12 cellular contexts compared by ENCODE assay signal in the genomic region with DNA sequence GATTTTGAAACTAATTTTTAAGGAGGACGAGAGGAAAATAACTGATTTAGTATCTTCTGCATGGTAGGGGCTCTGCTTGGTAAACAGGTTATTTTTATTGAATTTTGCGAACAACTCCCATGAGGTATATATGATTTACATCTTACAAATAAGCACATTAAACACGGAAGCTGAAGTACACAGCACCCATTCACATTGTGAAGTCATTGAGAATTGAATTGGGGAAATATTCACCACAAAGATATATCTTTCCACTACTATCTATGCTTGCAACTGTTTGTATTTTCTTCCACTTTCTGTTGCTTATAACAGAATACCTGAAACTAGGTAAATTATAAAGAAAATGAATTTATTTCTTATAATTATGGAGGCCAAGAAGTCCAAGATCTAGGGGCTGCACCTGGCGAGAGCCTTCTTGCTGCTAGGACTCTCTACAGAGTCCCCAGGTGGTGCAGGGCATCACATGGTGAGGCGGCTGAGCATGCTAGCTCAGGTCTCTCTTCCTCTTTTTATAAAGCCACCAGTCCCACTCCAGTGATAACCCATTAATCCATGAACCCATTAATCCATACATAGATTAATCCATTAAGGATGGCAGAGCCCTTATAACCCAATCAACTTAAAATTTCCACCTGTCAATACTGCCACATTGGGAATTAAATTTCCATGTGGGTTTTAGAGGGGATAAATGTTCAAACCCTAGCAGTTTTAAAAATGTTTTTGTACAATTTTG.
DNase-seq lines count a peak whose midpoint lies in the region; ATAC-seq and TF ChIP-seq lines count a peak whose summit lies in the region.
"Had no signal": no experiment of that assay in that cellular context is flagged by ENCODE, and none has a peak within 500 bp of the region (broad histone marks: within the 10 kb centered on the region; RNA-seq: fewer than 3 reads in every experiment).

No MANE protein-coding gene starts in this region.

- H3K27me3 ChIP-seq in hepatocyte = no peaks in the 10 kb centered on the region
- H3K27me3 ChIP-seq: colonic mucosa had no signal

- no peaks in the 10 kb centered on the region for H4K20me1 ChIP-seq in hepatocyte (ENCODE audit: insufficient read depth, poor library complexity, severe bottlenecking)

- no peaks in the 10 kb centered on the region for H3K79me2 ChIP-seq in hepatocyte

- ATAC-seq in GM18870 (IDR thresholded peaks at IDR 0.05; ENCODE audit: unreplicated experiment) = peak; percentile 75
- ATAC-seq in GM21786 (IDR thresholded peaks at IDR 0.05; ENCODE audit: unreplicated experiment) = peak; percentile 93
- ATAC-seq in HG03442 (IDR thresholded peaks at IDR 0.05; ENCODE audit: unreplicated experiment) = peak; percentile 83
- no peak for ATAC-seq in esophagus mucosa

- no peak for DNase-seq in hepatocyte (ENCODE audit: low spot score)
- DNase-seq in COLO829 (ENCODE audit: low spot score) = no peak
- no peak for DNase-seq in DMS53 (lab: John Stamatoyannopoulos, UW)
- no peak for DNase-seq in DMS53 treated with DMSO at 0.1 percent for 48 hours (lab: John Stamatoyannopoulos, UW; ENCODE audit: unreplicated experiment)
- DNase-seq: colonic mucosa, DMS153, hippocampal formation, NCI-H1105 treated with DMSO at 0.1 percent for 48 hours had no signal

- peak overlapping the region; percentile 44 for H3K27ac ChIP-seq in hepatocyte
- H3K27ac ChIP-seq: colonic mucosa had no signal

- H3K4me3 ChIP-seq in hepatocyte = no peak overlapping the region
- H3K4me3 ChIP-seq: colonic mucosa had no signal

- WGBS in hepatocyte (ENCODE audit: low lambda C conversion rate, missing lambda C conversion rate) = 93% methylated on average over 5 of the region's 5 CpGs

- H2AFZ ChIP-seq in hepatocyte = no peak overlapping the region

- H3K9me2 ChIP-seq in hepatocyte (replicated peaks; ENCODE audit: insufficient read depth) = no peaks in the 10 kb centered on the region

- H3K36me3 ChIP-seq in hepatocyte (replicated peaks; ENCODE audit: insufficient read depth, low read depth) = no peaks in the 10 kb centered on the region
- H3K36me3 ChIP-seq: colonic mucosa had no signal

- no peaks in the 10 kb centered on the region for H3K9me3 ChIP-seq in hepatocyte (ENCODE audit: low read depth)
- H3K9me3 ChIP-seq: colonic mucosa had no signal

- peak overlapping the region; percentile 14 for H3K4me2 ChIP-seq in hepatocyte

- no peak for TF ChIP-seq CTCF in hepatocyte (IDR thresholded peaks at IDR 0.05; ENCODE audit: poor library complexity)

- H3K4me1 ChIP-seq in hepatocyte (ENCODE audit: insufficient read depth) = peaks cover 11% of the 10 kb centered on the region
- H3K4me1 ChIP-seq: colonic mucosa had no signal
